ENCODE assay signal across 7 cellular contexts in the genomic region with DNA sequence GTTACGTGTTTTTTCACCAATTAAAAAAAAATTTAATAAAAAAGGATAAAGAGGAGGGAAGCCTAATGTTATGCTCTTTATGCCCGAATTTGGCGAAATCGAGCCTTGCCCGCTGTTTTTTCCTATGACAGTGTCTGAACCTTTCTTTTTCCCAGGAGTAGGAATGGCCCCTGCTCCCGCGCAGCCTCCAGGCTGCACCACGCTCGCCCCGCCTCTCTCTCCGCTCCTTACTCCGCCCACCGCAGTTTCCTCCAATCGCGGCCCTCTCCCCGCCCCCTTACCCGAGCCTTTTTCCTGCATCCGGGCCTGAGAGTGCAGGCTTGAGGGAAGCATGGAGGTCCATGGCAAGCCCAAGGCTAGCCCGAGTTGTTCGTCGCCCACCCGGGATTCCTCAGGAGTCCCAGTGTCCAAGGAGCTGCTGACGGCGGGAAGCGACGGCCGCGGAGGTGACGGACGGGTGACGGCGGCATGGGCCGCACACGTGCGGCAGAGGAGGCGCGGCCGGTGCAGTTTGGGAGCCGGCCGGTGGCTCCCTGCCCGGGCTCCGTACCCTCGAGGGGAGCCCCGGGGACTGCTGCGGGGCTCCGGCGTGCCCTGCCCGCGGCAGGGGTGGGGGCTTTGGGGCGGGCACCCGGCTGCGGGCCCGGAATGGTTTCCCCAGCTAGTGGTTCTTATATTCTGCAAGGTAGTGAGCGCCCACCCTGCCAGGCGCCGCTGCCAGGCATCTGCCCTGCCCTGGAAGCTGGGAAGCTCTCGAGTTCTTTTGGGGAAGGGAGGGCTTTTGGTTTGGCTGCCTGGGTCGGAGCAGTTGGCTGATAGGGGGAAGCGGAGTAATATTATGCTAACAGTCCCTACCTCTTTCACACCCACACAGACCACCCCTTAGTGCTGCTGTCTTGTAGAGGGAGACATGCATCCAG.
A peak's percentile ranks its signal among the peaks of the same experiment; 100 is the strongest.
DNase-seq lines count a peak whose midpoint lies in the region; ATAC-seq and TF ChIP-seq lines count a peak whose summit lies in the region.

A gene with protein sequence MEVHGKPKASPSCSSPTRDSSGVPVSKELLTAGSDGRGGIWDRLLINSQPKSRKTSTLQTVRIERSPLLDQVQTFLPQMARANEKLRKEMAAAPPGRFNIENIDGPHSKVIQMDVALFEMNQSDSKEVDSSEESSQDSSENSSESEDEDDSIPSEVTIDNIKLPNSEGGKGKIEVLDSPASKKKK (plus strand): TSS at position 295 of the 920 bp plus-strand sequence. CDS start 37 bp downstream, at position 332.

- ATAC-seq in GM18508 (IDR thresholded peaks at IDR 0.05; ENCODE audit: insufficient read depth, unreplicated experiment) (peak; percentile 76), HG02973 (IDR thresholded peaks at IDR 0.05; ENCODE audit: unreplicated experiment) (peak; percentile 91)

- TF ChIP-seq CTCF in astrocyte of the cerebellum (IDR thresholded peaks at IDR 0.05; ENCODE audit: low read depth, low read length, missing control alignments): no peak

- DNase-seq in NCI-H2029 (lab: John Stamatoyannopoulos, UW) (peak; percentile 92), T-helper 9 cell (peak; percentile 84), astrocyte of the cerebellum (ENCODE audit: low read depth) (peak; percentile 52), hippocampal formation (lab: John Stamatoyannopoulos, UW) (peak; percentile 77 to 89), retina (peak; percentile 94)

- peak within 1 kb of the TSS; percentile 85 for H3K4me3 ChIP-seq in astrocyte of the cerebellum (ENCODE audit: low read depth, low read length)

- in situ Hi-C loops in astrocyte of the cerebellum (cut with HindIII; ENCODE audit: low sequenced_read_pairs): no loop called here

Comparison
In these comparisons a context has a peak if more than half of its experiments do, and no peak if none do; other contexts are left out.
1. Peak in every context shown above with its lines: DNase-seq, ATAC-seq and H3K4me3 ChIP-seq.